ENCODE assay signal across 8 cellular contexts in genomic region chr20:53865905-53866786, GRCh38.
DNase-seq lines count a peak whose midpoint lies in the region; ATAC-seq and TF ChIP-seq lines count a peak whose summit lies in the region.

No MANE protein-coding gene starts in this region.

- peaks cover 2% of the 10 kb centered on the region for H3K36me3 Mint-ChIP-seq in activated naive CD8-positive, alpha-beta T cell treated with anti-CD3 and anti-CD28 coated beads for 36 hours

- H3K36me3 ChIP-seq in sigmoid colon, result no peaks in the 10 kb centered on the region

- DNase-seq in EL (peak; percentile 58), NCI-H187 (lab: John Stamatoyannopoulos, UW) (peak; percentile 20 to 24), right cardiac atrium (peak in 2 of 3 donors; percentile 29 to 54), sigmoid colon (peak; percentile 68), NCI-H2081 (lab: John Stamatoyannopoulos, UW) (no peak), HuH-7 (ENCODE audit: low spot score) (no peak)
- no peak for DNase-seq in activated naive CD8-positive, alpha-beta T cell treated with anti-CD3 and anti-CD28 coated beads for 36 hours

- no peak overlapping the region for H3K4me3 ChIP-seq in right cardiac atrium (ENCODE audit: low read length)
- peak overlapping the region in 2 of 4 donors; percentile 2 to 9 for H3K4me3 ChIP-seq in sigmoid colon

- H3K9me3 ChIP-seq in right cardiac atrium (ENCODE audit: control insufficient read depth, low read length) (no peaks in the 10 kb centered on the region), sigmoid colon (no peaks in the 10 kb centered on the region)

- H3K27me3 Mint-ChIP-seq in activated naive CD8-positive, alpha-beta T cell treated with anti-CD3 and anti-CD28 coated beads for 36 hours, result no peaks in the 10 kb centered on the region

- intact Hi-C loops in right cardiac atrium (cut with DNase I), result loop anchor here in 2 of 4 donors (5.0 to 10.0 kb wide), 3 partner anchors 49 to 289 kb away; no protein-coding TSS in a partner anchor
- intact Hi-C loops in sigmoid colon (cut with DNase I), result loop anchor here (2.0 kb wide), 1 partner anchor 37 kb away; no protein-coding TSS in a partner anchor

- peaks cover 63% of the 10 kb centered on the region for H3K4me1 Mint-ChIP-seq in activated naive CD8-positive, alpha-beta T cell treated with anti-CD3 and anti-CD28 coated beads for 36 hours

- H3K4me1 ChIP-seq in right cardiac atrium (ENCODE audit: control insufficient read depth, insufficient read depth, low read length) (peaks cover 2% of the 10 kb centered on the region), sigmoid colon (peaks cover 0 to 35% (median 31%) of the 10 kb centered on the region in 4 donors)

- H3K27ac ChIP-seq in right cardiac atrium (ENCODE audit: low read length) (peak overlapping the region; percentile 43), sigmoid colon (peak overlapping the region; percentile 62 to 77 (median 68))

- no peak for TF ChIP-seq POLR2A in sigmoid colon (IDR thresholded peaks at IDR 0.05)

- H3K27me3 ChIP-seq in right cardiac atrium (ENCODE audit: control insufficient read depth, insufficient read depth), result no peaks in the 10 kb centered on the region
- no peaks in the 10 kb centered on the region for H3K27me3 ChIP-seq in sigmoid colon

- H3K9me3 Mint-ChIP-seq in activated naive CD8-positive, alpha-beta T cell treated with anti-CD3 and anti-CD28 coated beads for 36 hours, result no peaks in the 10 kb centered on the region

- 20% methylated on average over 7 of the region's 7 CpGs for WGBS in right cardiac atrium
- 6 to 21% methylated on average over 7 of the region's 7 CpGs for WGBS in sigmoid colon, 2 donors

- H3K27ac Mint-ChIP-seq in activated naive CD8-positive, alpha-beta T cell treated with anti-CD3 and anti-CD28 coated beads for 36 hours, result peak overlapping the region; percentile 91

- TF ChIP-seq CTCF in sigmoid colon (IDR thresholded peaks at IDR 0.05), result no peak

- no peak for TF ChIP-seq EP300 in sigmoid colon (IDR thresholded peaks at IDR 0.05)

- ATAC-seq in right cardiac atrium (peak; percentile 74 to 86), GM21367 (IDR thresholded peaks at IDR 0.05; ENCODE audit: unreplicated experiment) (no peak)

- peak overlapping the region; percentile 38 for H3K4me3 Mint-ChIP-seq in activated naive CD8-positive, alpha-beta T cell treated with anti-CD3 and anti-CD28 coated beads for 36 hours

Comparison
In these comparisons a context has a peak if more than half of its experiments do, and no peak if none do; other contexts are left out.
1. DNase-seq: peak in EL (single experiment), NCI-H187 (2 of 2), right cardiac atrium (2 of 3) and sigmoid colon (single experiment); none in activated naive CD8-positive, alpha-beta T cell treated with anti-CD3 and anti-CD28 coated beads for 36 hours (single experiment), NCI-H2081 (0 of 2) and HuH-7 (single experiment).